12 cellular contexts compared by ENCODE assay signal in the genomic region with DNA sequence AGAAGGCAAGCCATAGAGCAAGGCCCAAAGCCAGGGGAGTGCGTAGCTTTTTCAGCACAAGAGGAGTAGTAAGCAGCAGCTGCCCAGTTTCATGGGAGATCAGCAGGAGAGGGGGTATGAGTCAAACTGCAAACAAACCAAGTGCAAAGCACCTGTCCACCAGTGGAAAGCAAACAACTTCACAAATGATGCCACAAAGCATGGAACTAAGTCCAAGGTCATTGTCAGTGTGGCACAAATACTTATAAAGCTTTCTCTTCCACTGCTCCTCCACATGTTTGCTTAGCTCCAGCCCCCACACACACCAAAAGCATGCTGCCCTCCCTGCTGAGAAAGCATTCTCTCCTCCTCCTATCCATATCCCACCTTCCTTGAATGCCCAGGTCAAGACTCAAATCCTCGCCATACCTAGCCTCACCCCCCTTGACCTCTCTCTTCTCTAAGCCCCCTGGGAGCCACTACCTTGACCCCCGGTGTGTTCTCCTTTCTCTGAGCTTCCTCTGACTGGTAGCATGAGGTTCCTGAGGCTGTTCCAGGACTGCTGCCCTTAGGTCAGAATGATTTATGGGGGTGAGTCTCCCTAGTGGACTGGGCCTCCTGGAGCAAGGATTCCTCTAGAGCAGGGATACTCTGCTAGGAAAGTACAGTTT.
A peak's percentile ranks its signal among the peaks of the same experiment; 100 is the strongest.
DNase-seq lines count a peak whose midpoint lies in the region; ATAC-seq and TF ChIP-seq lines count a peak whose summit lies in the region.
"Had no signal": no experiment of that assay in that cellular context is flagged by ENCODE, and none has a peak within 500 bp of the region (broad histone marks: within the 10 kb centered on the region; RNA-seq: fewer than 3 reads in every experiment).

No MANE protein-coding gene starts in this region.

- peaks cover 14% of the 10 kb centered on the region for H3K4me1 ChIP-seq in lower lobe of right lung
- H3K4me1 ChIP-seq: SJSA1, tibial artery had no signal

- DNase-seq in DMS153 (lab: John Stamatoyannopoulos, UW) (peak; percentile 100), NCI-H187 treated with DMSO at 0.1 percent for 48 hours (lab: John Stamatoyannopoulos, UW) (peak; percentile 67), SHP77 treated with DMSO at 0.1 percent for 48 hours (lab: John Stamatoyannopoulos, UW) (peak; percentile 98), lower lobe of right lung (no peak), caudate nucleus (lab: John Stamatoyannopoulos, UW) (no peak)
- DNase-seq: activated CD4-positive, alpha-beta T cell treated with anti-CD3 and anti-CD28 coated beads, Interleukin-2, amount 50 U/mL, for 4 hours; foreskin fibroblast; tibial artery had no signal

- H3K27ac ChIP-seq in lower lobe of right lung = no peak overlapping the region
- H3K27ac ChIP-seq in caudate nucleus (ENCODE audit: low read depth, low read length) = no peak overlapping the region
- H3K27ac ChIP-seq: SJSA1, tibial artery had no signal

- no peaks in the 10 kb centered on the region for H3K9me3 ChIP-seq in lower lobe of right lung
- H3K9me3 ChIP-seq: SJSA1, tibial artery had no signal

- TF ChIP-seq CTCF in lower lobe of right lung (IDR thresholded peaks at IDR 0.05) = no peak

- ATAC-seq in lower lobe of right lung (peak; percentile 50 to 67), GM18868 (IDR thresholded peaks at IDR 0.05; ENCODE audit: unreplicated experiment) (no peak), HG02973 (IDR thresholded peaks at IDR 0.05; ENCODE audit: unreplicated experiment) (no peak), esophagus mucosa (no peak)

- no peak overlapping the region for H3K4me3 ChIP-seq in lower lobe of right lung
- H3K4me3 ChIP-seq: SJSA1, tibial artery had no signal

- intact Hi-C loops in lower lobe of right lung (cut with DNase I) = no loop called here

- H3K36me3 ChIP-seq in lower lobe of right lung = peaks cover 51% of the 10 kb centered on the region

- no peaks in the 10 kb centered on the region for H3K27me3 ChIP-seq in lower lobe of right lung (ENCODE audit: low read depth)
- H3K27me3 ChIP-seq: SJSA1, tibial artery had no signal

Comparison
In these comparisons a context has a peak if more than half of its experiments do, and no peak if none do; other contexts are left out.
1. DNase-seq: peak in DMS153 (single experiment), NCI-H187 treated with DMSO at 0.1 percent for 48 hours (single experiment) and SHP77 treated with DMSO at 0.1 percent for 48 hours (single experiment); none in lower lobe of right lung (single experiment) and caudate nucleus (0 of 61).
2. ATAC-seq: peak in lower lobe of right lung (2 of 2); none in GM18868 (single experiment), HG02973 (single experiment) and esophagus mucosa (single experiment).